ENCODE assay signal across 10 cellular contexts in genomic region chr2:18299423-18300212, GRCh38.
DNase-seq lines count a peak whose midpoint lies in the region; ATAC-seq, FAIRE-seq and TF ChIP-seq lines count a peak whose summit lies in the region.
"Had no signal": no experiment of that assay in that cellular context is flagged by ENCODE, and none has a peak within 500 bp of the region (broad histone marks: within the 10 kb centered on the region; RNA-seq: fewer than 3 reads in every experiment).

No MANE protein-coding gene starts in this region.

- ATAC-seq in A549 = peak; percentile 98 to 99
- ATAC-seq in HG03520 (IDR thresholded peaks at IDR 0.05; ENCODE audit: unreplicated experiment) = no peak
- ATAC-seq in GM21423 (IDR thresholded peaks at IDR 0.05; ENCODE audit: unreplicated experiment) = no peak
- ATAC-seq: K562 had no signal

- H3K9me3 ChIP-seq in A549 = no peaks in the 10 kb centered on the region

- TF ChIP-seq RAD21 in A549 (conservative IDR thresholded peaks at IDR 0.05 in 1 of 2, IDR thresholded peaks at IDR 0.05 in 1 of 2) = peak; percentile 47 to 54; a peak in 4 of 5 replicates

- peak; percentile 70 to 77; a peak in 3 of 5 replicates for TF ChIP-seq EP300 in A549 (IDR thresholded peaks at IDR 0.05)

- POLR2A ChIA-PET in A549 (lab: Yijun Ruan, JAX) = interaction anchor here (0.7 to 1.1 kb wide), 2 partner anchors 46 to 89 kb away, joined by 3 read pairs; no protein-coding TSS in a partner anchor

- in situ Hi-C loops in astrocyte of the cerebellum (cut with HindIII; ENCODE audit: low sequenced_read_pairs) = no loop called here

- no peak for TF ChIP-seq POLR2A in A549 (IDR thresholded peaks at IDR 0.05; ENCODE audit: low read length)

- no peaks in the 10 kb centered on the region for H3K36me3 ChIP-seq in kidney epithelial cell (ENCODE audit: control insufficient read depth, insufficient read depth, low read length)

- H3K4me3 ChIP-seq in A549 = 0 out of 3 replicates have a peak overlapping the region, but pooled peaks have one; percentile 0
- no peak overlapping the region for H3K4me3 ChIP-seq in astrocyte of the cerebellum (ENCODE audit: low read depth, low read length)
- no peak overlapping the region for H3K4me3 ChIP-seq in kidney epithelial cell (ENCODE audit: low read depth, low read length)
- H3K4me3 ChIP-seq: K562 had no signal

- TF ChIP-seq CTCF in A549 (IDR thresholded peaks at IDR 0.05) (no peak), astrocyte of the cerebellum (IDR thresholded peaks at IDR 0.05; ENCODE audit: low read depth, low read length, missing control alignments) (no peak), kidney epithelial cell (IDR thresholded peaks at IDR 0.05; ENCODE audit: insufficient read depth, low read length, poor library complexity, severe bottlenecking) (no peak)

- H3K4me2 ChIP-seq in A549 = peak overlapping the region; percentile 70

- peak; percentile 10 to 92 for DNase-seq in A549 (ENCODE audit: low read depth in 1 of 2, low spot score in 1 of 2)
- DNase-seq in HS-5 (ENCODE audit: low read depth) = peak; percentile 90
- DNase-seq in astrocyte of the cerebellum (ENCODE audit: low read depth) = peak; percentile 39
- peak; percentile 94 for DNase-seq in kidney epithelial cell (ENCODE audit: low read depth)
- no peak for DNase-seq in iPS-NIHi11 (ENCODE audit: low spot score)
- no peak for DNase-seq in Kasumi-1 (lab: John Stamatoyannopoulos, UW)
- DNase-seq: activated effector memory CD4-positive, alpha-beta T cell treated with anti-CD3 and anti-CD28 coated beads, Interleukin-2, amount 50 U/mL, for 16 hours had no signal

- H3K27me3 ChIP-seq in kidney epithelial cell (ENCODE audit: control insufficient read depth, insufficient read depth, low read length) = no peaks in the 10 kb centered on the region

- H3K27ac ChIP-seq in A549 = peak overlapping the region; percentile 82 to 88

- peak; percentile 97 for FAIRE-seq in A549 (lab: Jason Lieb, UNC)
- FAIRE-seq: K562 had no signal

- H3K4me1 ChIP-seq in A549 = peaks cover 40% of the 10 kb centered on the region

- CTCF ChIA-PET in A549 (lab: Yijun Ruan, JAX) = interaction anchor here (0.9 kb wide), 1 partner anchor 78 kb away, joined by 3 read pairs; no protein-coding TSS in a partner anchor

- WGBS in A549 (ENCODE audit: missing lambda C conversion rate) = 5% methylated on average over 9 of the region's 9 CpGs

TF ChIP-seq in A549, 52 proteins besides CTCF, POLR2A, EP300 and RAD21 (continues in another document):
- TF ChIP-seq ESRRA (IDR thresholded peaks at IDR 0.05; ENCODE audit: borderline replicate concordance, low read length) (no peak), MAFK (IDR thresholded peaks at IDR 0.05; ENCODE audit: partially characterized antibody) (no peak), BHLHE40 (IDR thresholded peaks at IDR 0.05; ENCODE audit: low read depth, low read length) (no peak), REST (IDR thresholded peaks at IDR 0.05) (no peak), ZC3H11A (IDR thresholded peaks at IDR 0.05) (no peak), SMC3 (IDR thresholded peaks at IDR 0.05) (peak; percentile 18; the same call in 2 of the 3 replicates), ZFP36 (IDR thresholded peaks at IDR 0.05; ENCODE audit: borderline replicate concordance, partially characterized antibody) (no peak), NPAS2 (CRISPR knock-in tag; IDR thresholded peaks at IDR 0.05; ENCODE audit: borderline replicate concordance) (no peak), EHF (CRISPR knock-in tag; IDR thresholded peaks at IDR 0.05) (no peak), HEYL (CRISPR knock-in tag; IDR thresholded peaks at IDR 0.05) (no peak), NR3C1 (IDR thresholded peaks at IDR 0.05) (no peak), CBX2 (IDR thresholded peaks at IDR 0.05; ENCODE audit: borderline replicate concordance, low read depth) (no peak), JUN (IDR thresholded peaks at IDR 0.05) (peak; percentile 71 to 89), MAZ (IDR thresholded peaks at IDR 0.05; ENCODE audit: borderline replicate concordance, low read depth, low read length) (no peak)
- TF ChIP-seq, protein P1, sequence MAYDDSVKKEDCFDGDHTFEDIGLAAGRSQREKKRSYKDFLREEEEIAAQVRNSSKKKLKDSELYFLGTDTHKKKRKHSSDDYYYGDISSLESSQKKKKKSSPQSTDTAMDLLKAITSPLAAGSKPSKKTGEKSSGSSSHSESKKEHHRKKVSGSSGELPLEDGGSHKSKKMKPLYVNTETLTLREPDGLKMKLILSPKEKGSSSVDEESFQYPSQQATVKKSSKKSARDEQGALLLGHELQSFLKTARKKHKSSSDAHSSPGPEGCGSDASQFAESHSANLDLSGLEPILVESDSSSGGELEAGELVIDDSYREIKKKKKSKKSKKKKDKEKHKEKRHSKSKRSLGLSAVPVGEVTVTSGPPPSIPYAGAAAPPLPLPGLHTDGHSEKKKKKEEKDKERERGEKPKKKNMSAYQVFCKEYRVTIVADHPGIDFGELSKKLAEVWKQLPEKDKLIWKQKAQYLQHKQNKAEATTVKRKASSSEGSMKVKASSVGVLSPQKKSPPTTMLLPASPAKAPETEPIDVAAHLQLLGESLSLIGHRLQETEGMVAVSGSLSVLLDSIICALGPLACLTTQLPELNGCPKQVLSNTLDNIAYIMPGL (CRISPR knock-in tag; IDR thresholded peaks at IDR 0.05; ENCODE audit: borderline replicate concordance) = no peak
- TF ChIP-seq, protein P2, sequence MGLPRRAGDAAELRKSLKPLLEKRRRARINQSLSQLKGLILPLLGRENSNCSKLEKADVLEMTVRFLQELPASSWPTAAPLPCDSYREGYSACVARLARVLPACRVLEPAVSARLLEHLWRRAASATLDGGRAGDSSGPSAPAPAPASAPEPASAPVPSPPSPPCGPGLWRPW (IDR thresholded peaks at IDR 0.05) = no peak
- TF ChIP-seq, protein P3, sequence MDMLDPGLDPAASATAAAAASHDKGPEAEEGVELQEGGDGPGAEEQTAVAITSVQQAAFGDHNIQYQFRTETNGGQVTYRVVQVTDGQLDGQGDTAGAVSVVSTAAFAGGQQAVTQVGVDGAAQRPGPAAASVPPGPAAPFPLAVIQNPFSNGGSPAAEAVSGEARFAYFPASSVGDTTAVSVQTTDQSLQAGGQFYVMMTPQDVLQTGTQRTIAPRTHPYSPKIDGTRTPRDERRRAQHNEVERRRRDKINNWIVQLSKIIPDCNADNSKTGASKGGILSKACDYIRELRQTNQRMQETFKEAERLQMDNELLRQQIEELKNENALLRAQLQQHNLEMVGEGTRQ (IDR thresholded peaks at IDR 0.05) = no peak
- TF ChIP-seq, protein P4, sequence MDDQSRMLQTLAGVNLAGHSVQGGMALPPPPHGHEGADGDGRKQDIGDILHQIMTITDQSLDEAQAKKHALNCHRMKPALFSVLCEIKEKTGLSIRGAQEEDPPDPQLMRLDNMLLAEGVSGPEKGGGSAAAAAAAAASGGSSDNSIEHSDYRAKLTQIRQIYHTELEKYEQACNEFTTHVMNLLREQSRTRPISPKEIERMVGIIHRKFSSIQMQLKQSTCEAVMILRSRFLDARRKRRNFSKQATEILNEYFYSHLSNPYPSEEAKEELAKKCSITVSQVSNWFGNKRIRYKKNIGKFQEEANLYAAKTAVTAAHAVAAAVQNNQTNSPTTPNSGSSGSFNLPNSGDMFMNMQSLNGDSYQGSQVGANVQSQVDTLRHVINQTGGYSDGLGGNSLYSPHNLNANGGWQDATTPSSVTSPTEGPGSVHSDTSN (IDR thresholded peaks at IDR 0.05) = 0 out of 2 replicates have a peak, but pooled peaks have one; percentile 54
- TF ChIP-seq, protein P5, sequence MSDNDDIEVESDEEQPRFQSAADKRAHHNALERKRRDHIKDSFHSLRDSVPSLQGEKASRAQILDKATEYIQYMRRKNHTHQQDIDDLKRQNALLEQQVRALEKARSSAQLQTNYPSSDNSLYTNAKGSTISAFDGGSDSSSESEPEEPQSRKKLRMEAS (IDR thresholded peaks at IDR 0.05) = peak; percentile 82
- TF ChIP-seq, protein P6, sequence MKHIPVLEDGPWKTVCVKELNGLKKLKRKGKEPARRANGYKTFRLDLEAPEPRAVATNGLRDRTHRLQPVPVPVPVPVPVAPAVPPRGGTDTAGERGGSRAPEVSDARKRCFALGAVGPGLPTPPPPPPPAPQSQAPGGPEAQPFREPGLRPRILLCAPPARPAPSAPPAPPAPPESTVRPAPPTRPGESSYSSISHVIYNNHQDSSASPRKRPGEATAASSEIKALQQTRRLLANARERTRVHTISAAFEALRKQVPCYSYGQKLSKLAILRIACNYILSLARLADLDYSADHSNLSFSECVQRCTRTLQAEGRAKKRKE (CRISPR knock-in tag; IDR thresholded peaks at IDR 0.05; ENCODE audit: low read depth) = no peak

Comparison
In these comparisons a context has a peak if more than half of its experiments do, and no peak if none do; other contexts are left out.
1. ATAC-seq: peak in A549 (2 of 2); none in HG03520 (single experiment) and GM21423 (single experiment).
2. DNase-seq: peak in A549 (2 of 2), HS-5 (single experiment), astrocyte of the cerebellum (single experiment) and kidney epithelial cell (single experiment); none in iPS-NIHi11 (single experiment) and Kasumi-1 (0 of 2).